In genomic region chr9:21028476-21028875, GRCh38 we compare ENCODE assay signal across 22 cellular contexts. TPM values are rescaled to one million over a fixed set of nuclear protein-coding genes. Genes with fewer than 3 reads are reported as not detected.
A peak's percentile ranks its signal among the peaks of the same experiment; 100 is the strongest.
DNase-seq lines count a peak whose midpoint lies in the region; ATAC-seq and TF ChIP-seq lines count a peak whose summit lies in the region.
"Had no signal": no experiment of that assay in that cellular context is flagged by ENCODE, and none has a peak within 500 bp of the region (broad histone marks: within the 10 kb centered on the region; RNA-seq: fewer than 3 reads in every experiment).

No MANE protein-coding gene starts in this region.

- TF ChIP-seq CTCF in type B pancreatic cell (conservative IDR thresholded peaks at IDR 0.05) (no peak), left lung (IDR thresholded peaks at IDR 0.05) (no peak)

- H3K27me3 Mint-ChIP-seq in T-helper 17 cell (no peaks in the 10 kb centered on the region), memory B cell (no peaks in the 10 kb centered on the region), type B pancreatic cell (no peaks in the 10 kb centered on the region)
- H3K27me3 Mint-ChIP-seq: activated naive CD8-positive, alpha-beta T cell had no signal

- peak; percentile 15 for DNase-seq in stimulated activated CD4-positive, alpha-beta T cell treated with anti-CD3 and anti-CD28 coated beads, Interleukin-4, amount 100 ng/mL, for 24 hours
- DNase-seq in stimulated activated CD4-positive, alpha-beta T cell treated with anti-CD3 and anti-CD28 coated beads, Interleukin-2, amount 100 ng/mL, for 48 hours: no peak
- DNase-seq in T-helper 17 cell (no peak), memory B cell (ENCODE audit: low spot score in 2 of 2) (no peak), NCI-H1105 treated with DMSO at 0.1 percent for 48 hours (lab: John Stamatoyannopoulos, UW) (no peak), left colon (no peak), type B pancreatic cell (ENCODE audit: extremely low spot score, unreplicated experiment) (no peak), left lung (no peak)
- DNase-seq: activated CD8-positive, alpha-beta T cell treated with anti-CD3 and anti-CD28 coated beads, Interleukin-2, amount 10 ng/mL, durations not matched to agents 7 days and 5 days; activated T-cell treated with anti-CD3 and anti-CD28 coated beads, Interleukin-2, amount 50 U/mL, for 72 hours; cortex of kidney; NCI-H1092 treated with DMSO at 0.1 percent for 48 hours; NCI-H2107; NCI-H524 treated with DMSO at 0.1 percent for 48 hours; pancreas; Right ventricle myocardium superior had no signal

- H3K27ac Mint-ChIP-seq in T-helper 17 cell (peak overlapping the region; percentile 82), memory B cell (peak overlapping the region; percentile 84), type B pancreatic cell (no peak overlapping the region)
- H3K27ac Mint-ChIP-seq: activated CD8-positive, alpha-beta T cell treated with anti-CD3 and anti-CD28 coated beads, Interleukin-2, amount 10 ng/mL, durations not matched to agents 7 days and 5 days; activated naive CD8-positive, alpha-beta T cell; activated T-cell treated with anti-CD3 and anti-CD28 coated beads, Interleukin-2, amount 50 U/mL, for 72 hours had no signal

- no peaks in the 10 kb centered on the region for H3K9me3 Mint-ChIP-seq in memory B cell
- H3K9me3 Mint-ChIP-seq in type B pancreatic cell: no peaks in the 10 kb centered on the region
- H3K9me3 Mint-ChIP-seq: activated T-cell treated with anti-CD3 and anti-CD28 coated beads, Interleukin-2, amount 50 U/mL, for 72 hours had no signal

- H3K4me3 Mint-ChIP-seq in T-helper 17 cell: peak overlapping the region; percentile 61
- H3K4me3 Mint-ChIP-seq in memory B cell: no peak overlapping the region
- H3K4me3 Mint-ChIP-seq in type B pancreatic cell: no peak overlapping the region
- H3K4me3 Mint-ChIP-seq: activated CD8-positive, alpha-beta T cell treated with anti-CD3 and anti-CD28 coated beads, Interleukin-2, amount 10 ng/mL, durations not matched to agents 7 days and 5 days; activated naive CD8-positive, alpha-beta T cell; activated T-cell treated with anti-CD3 and anti-CD28 coated beads, Interleukin-2, amount 50 U/mL, for 72 hours had no signal

- H3K36me3 ChIP-seq in left lung: no peaks in the 10 kb centered on the region
- H3K36me3 ChIP-seq: pancreas had no signal

- peak overlapping the region in 1 of 2 donors; percentile 57 for H3K27ac ChIP-seq in left lung
- H3K27ac ChIP-seq: KMS-11, pancreas, VCaP had no signal

- no peak overlapping the region for H3K4me3 ChIP-seq in left lung
- H3K4me3 ChIP-seq: pancreas had no signal

- no peaks in the 10 kb centered on the region for H3K27me3 ChIP-seq in left lung
- H3K27me3 ChIP-seq: pancreas had no signal

- no peaks in the 10 kb centered on the region for H3K36me3 Mint-ChIP-seq in T-helper 17 cell (ENCODE audit: low read depth)
- H3K36me3 Mint-ChIP-seq in memory B cell: peaks cover 4% of the 10 kb centered on the region
- H3K36me3 Mint-ChIP-seq in type B pancreatic cell: peaks cover 6% of the 10 kb centered on the region

- intact Hi-C loops in left colon (cut with DNase I, micrococcal nuclease): no loop called here
- intact Hi-C loops in left lung (cut with DNase I): no loop called here

- H3K9me3 ChIP-seq in T-helper 17 cell (ENCODE audit: control insufficient read depth, low read length, poor library complexity, severe bottlenecking) (no peaks in the 10 kb centered on the region), left lung (no peaks in the 10 kb centered on the region)
- H3K9me3 ChIP-seq: pancreas had no signal

- ATAC-seq in T-helper 17 cell (no peak), memory B cell (ENCODE audit: low read depth) (no peak), left colon (no peak), left lung (no peak)
- ATAC-seq: activated CD8-positive, alpha-beta T cell treated with anti-CD3 and anti-CD28 coated beads, Interleukin-2, amount 10 ng/mL, durations not matched to agents 7 days and 5 days had no signal

- H3K4me1 ChIP-seq in left lung: peaks cover 11 to 52% of the 10 kb centered on the region in 2 donors
- H3K4me1 ChIP-seq: pancreas had no signal

- H3K4me1 Mint-ChIP-seq in T-helper 17 cell (peaks cover 23% of the 10 kb centered on the region), memory B cell (peaks cover 6% of the 10 kb centered on the region), type B pancreatic cell (ENCODE audit: unreplicated experiment) (peaks cover 6% of the 10 kb centered on the region)

RNA-seq across cellular contexts. Expression of gene HACD4, which starts 3.0 kb away (rescaled TPM):
- 1 to 10 TPM; 8.7 to 9.8 TPM for total RNA-seq in T-helper 17 cell
- total RNA-seq in left colon: 1 to 10 TPM in 1 of 2 donors, under 1 TPM in 1; 0.52 to 2.3 TPM
- total RNA-seq in type B pancreatic cell (ENCODE audit: low replicate concordance): 0.72 and 2.4 TPM in 2 replicates
- total RNA-seq in left lung: 1 to 10 TPM; 6.3 to 8.4 TPM

RNA-seq across cellular contexts. Expression of gene IFNB1, which starts 49.3 kb away (rescaled TPM):
- total RNA-seq in T-helper 17 cell (not detected), left colon (not detected), type B pancreatic cell (ENCODE audit: low replicate concordance) (not detected in 2 replicates), left lung (not detected)
- total RNA-seq: activated CD8-positive, alpha-beta T cell treated with anti-CD3 and anti-CD28 coated beads, Interleukin-2, amount 10 ng/mL, durations not matched to agents 7 days and 5 days; liver; pancreas; Right ventricle myocardium superior; skeletal muscle tissue; T-helper 1 cell treated with Interleukin-12 subunit alpha and Interleukin-12 subunit beta and Interleukin-4 antibody, amounts not matched to agents 30 ng/mL and 1 ng/mL, for 36 hours had no signal
